Comparison of ENCODE assay signal across 22 cellular contexts in genomic region chrX:7198499-7198898, GRCh38.
"Had no signal": no experiment of that assay in that cellular context is flagged by ENCODE, and none has a peak within 500 bp of the region (broad histone marks: within the 10 kb centered on the region; RNA-seq: fewer than 3 reads in every experiment).

No MANE protein-coding gene starts in this region.

- H3K27ac Mint-ChIP-seq: naive thymus-derived CD4-positive, alpha-beta T cell had no signal

- ATAC-seq: esophagus mucosa; heart left ventricle; naive thymus-derived CD4-positive, alpha-beta T cell had no signal

- H3K36me3 ChIP-seq: heart left ventricle, ovary, right atrium auricular region, sigmoid colon, stomach, thoracic aorta, transverse colon had no signal

- H3K4me3 ChIP-seq: coronary artery, dorsolateral prefrontal cortex, heart left ventricle, ovary, right atrium auricular region, sigmoid colon, skin epidermis, stomach, thoracic aorta, transverse colon had no signal

- H3K27me3 Mint-ChIP-seq: naive thymus-derived CD4-positive, alpha-beta T cell had no signal

- H3K9me3 ChIP-seq: heart left ventricle, ovary, right atrium auricular region, sigmoid colon, stomach, thoracic aorta, transverse colon had no signal

- FAIRE-seq: endometrium, frontal cortex, islet of Langerhans had no signal

- DNase-seq: dorsolateral prefrontal cortex; effector memory CD4-positive, alpha-beta T cell; heart left ventricle; hippocampal formation; kidney glomerular epithelial cell; naive thymus-derived CD4-positive, alpha-beta T cell; ovary; sigmoid colon; stimulated activated CD4-positive, alpha-beta T cell treated with anti-CD3 and anti-CD28 coated beads, Interleukin-2, amount 100 ng/mL, for 24 hours; stimulated activated CD4-positive, alpha-beta T cell treated with anti-CD3 and anti-CD28 coated beads, Interleukin-4, amount 100 ng/mL, for 4 hours; stimulated activated naive CD4-positive, alpha-beta T cell; stomach; substantia nigra; transverse colon had no signal

- H3K4me1 ChIP-seq: heart left ventricle, right atrium auricular region, sigmoid colon, stomach, transverse colon had no signal

- H3K27ac ChIP-seq: coronary artery, dorsolateral prefrontal cortex, heart left ventricle, ovary, right atrium auricular region, sigmoid colon, skin epidermis, stomach, thoracic aorta, transverse colon had no signal

- H3K27me3 ChIP-seq: heart left ventricle, ovary, sigmoid colon, stomach, transverse colon had no signal

- H3K4me3 Mint-ChIP-seq: naive thymus-derived CD4-positive, alpha-beta T cell had no signal

- H3K4me1 Mint-ChIP-seq: naive thymus-derived CD4-positive, alpha-beta T cell had no signal
